25 cellular contexts compared by ENCODE assay signal in the genomic region with DNA sequence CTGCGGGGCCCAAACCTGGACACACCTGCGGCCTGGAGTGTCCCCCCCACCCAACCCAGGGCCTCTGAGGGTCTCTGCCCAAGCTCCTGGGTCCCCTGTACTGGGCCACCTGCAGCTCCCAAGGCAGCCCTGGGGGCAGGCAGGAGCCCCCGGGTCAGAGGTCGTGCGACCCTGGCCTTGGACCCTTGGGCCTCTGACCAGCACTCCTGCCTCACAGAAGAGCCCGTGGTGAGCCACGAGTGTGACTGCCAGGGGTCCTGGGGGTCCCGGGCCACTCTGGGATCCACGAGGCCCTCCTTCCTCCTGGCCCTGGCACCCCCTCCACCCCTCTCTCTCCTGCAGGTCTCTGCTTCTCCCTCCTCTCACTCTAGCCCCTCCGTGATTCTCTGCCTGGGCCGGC. TPM values are rescaled to one million over a fixed set of nuclear protein-coding genes. Genes with fewer than 3 reads are reported as not detected.
"Had no signal": no experiment of that assay in that cellular context is flagged by ENCODE, and none has a peak within 500 bp of the region (broad histone marks: within the 10 kb centered on the region; RNA-seq: fewer than 3 reads in every experiment).

No MANE protein-coding gene starts in this region.

- FAIRE-seq: HTR-8/SVneo, RCC 7860 had no signal

- H3K27me3 ChIP-seq: MG63 had no signal

- DNase-seq: KBM-7, MG63, NCI-H1092, NCI-H1105 treated with DMSO at 0.1 percent for 48 hours, NCI-H1417 treated with DMSO at 0.1 percent for 48 hours, NCI-H146, NCI-H1694 treated with DMSO at 0.1 percent for 48 hours, NCI-H1930, NCI-H2081, NCI-H2171, NCI-H226, NCI-H446, NCI-H510A, NCI-H524 treated with DMSO at 0.1 percent for 48 hours, NCI-H69, NCI-H774, RPMI8226, SHP77, SK-N-SH, SW 1271 had no signal

- H3K9ac ChIP-seq: SK-N-SH had no signal

- H3K4me2 ChIP-seq: SK-N-SH had no signal

- H3K9me3 ChIP-seq: MG63, SK-N-SH had no signal

- H3K36me3 ChIP-seq: MG63 had no signal

- H3K27ac ChIP-seq: HL-60 had no signal

- H3K4me3 ChIP-seq: MG63 had no signal

RNA-seq across cellular contexts. Expression of gene PTGDS, which starts 5.0 kb away (rescaled TPM):
- total RNA-seq: SK-MEL-5 had no signal
- polyA plus RNA-seq: SK-N-SH had no signal

RNA-seq across cellular contexts. Expression of gene LCNL1, which starts 10.5 kb away (rescaled TPM):
- total RNA-seq: SK-MEL-5 had no signal
- polyA plus RNA-seq: SK-N-SH had no signal

RNA-seq across cellular contexts. Expression of gene LCN12, which starts 20.3 kb away (rescaled TPM):
- total RNA-seq: LHCN-M2, SK-MEL-5 had no signal

RNA-seq across cellular contexts. Expression of gene CLIC3, which starts 24.0 kb away (rescaled TPM):
- total RNA-seq: SK-MEL-5 had no signal
